18 cellular contexts compared by ENCODE assay signal in the genomic region with DNA sequence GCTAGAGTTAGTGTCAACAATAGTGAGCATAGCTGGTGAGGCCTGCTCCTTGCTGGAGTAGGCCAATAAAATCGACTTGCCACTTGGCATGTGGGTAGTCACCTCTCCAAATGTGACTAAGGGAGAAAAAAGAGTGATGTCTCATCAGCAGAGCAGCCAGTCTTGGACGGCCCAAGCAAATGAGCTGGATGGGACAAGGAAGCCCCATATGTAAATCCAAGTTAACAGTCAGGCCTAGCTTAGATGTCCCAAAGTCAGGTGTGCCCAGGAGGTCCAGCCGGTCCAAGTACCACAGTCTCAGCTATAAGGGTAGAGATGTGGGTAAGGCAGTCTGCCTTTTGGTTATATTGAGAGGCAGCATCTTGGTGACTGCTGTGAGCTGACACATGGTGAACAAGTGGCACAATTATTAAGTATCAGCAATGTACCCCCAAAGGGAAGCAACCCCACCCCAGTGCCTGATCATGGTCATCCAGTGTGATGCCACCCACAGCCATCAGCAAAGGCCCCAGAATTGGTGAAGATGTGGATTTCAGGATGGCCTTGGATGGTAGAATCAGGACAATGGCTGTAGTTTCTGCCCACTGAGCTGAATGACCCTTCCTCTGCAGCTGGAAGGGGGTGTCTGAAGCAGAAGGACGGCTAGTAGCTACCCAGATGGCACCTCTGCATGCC.
DNase-seq lines count a peak whose midpoint lies in the region; ATAC-seq and TF ChIP-seq lines count a peak whose summit lies in the region.
"Had no signal": no experiment of that assay in that cellular context is flagged by ENCODE, and none has a peak within 500 bp of the region (broad histone marks: within the 10 kb centered on the region; RNA-seq: fewer than 3 reads in every experiment).

No MANE protein-coding gene starts in this region.

- DNase-seq in right atrium auricular region (ENCODE audit: low spot score) (peak; percentile 30), heart right ventricle (no peak), MG63 (peak; percentile 37), kidney tubule cell (ENCODE audit: low spot score) (peak; percentile 22), testis (no peak), colonic mucosa (no peak)
- DNase-seq: C1 segment of cervical spinal cord, DMS79, H7, IMR-90, NCI-H1048, NCI-H1436, NCI-H1930, NCI-H226, NCI-H526, PC-9 had no signal

- H3K4me1 ChIP-seq in right atrium auricular region (no peaks in the 10 kb centered on the region), heart right ventricle (no peaks in the 10 kb centered on the region), testis (no peaks in the 10 kb centered on the region), colonic mucosa (no peaks in the 10 kb centered on the region)
- H3K4me1 ChIP-seq: SJSA1 had no signal

- H3K27ac ChIP-seq in right atrium auricular region (no peak overlapping the region), heart right ventricle (no peak overlapping the region), testis (no peak overlapping the region), colonic mucosa (no peak overlapping the region)
- H3K27ac ChIP-seq: PC-9, SJSA1 had no signal

- no peaks in the 10 kb centered on the region for H3K9me3 ChIP-seq in right atrium auricular region
- H3K9me3 ChIP-seq in heart right ventricle: no peaks in the 10 kb centered on the region
- H3K9me3 ChIP-seq in MG63: no peaks in the 10 kb centered on the region
- no peaks in the 10 kb centered on the region for H3K9me3 ChIP-seq in testis
- H3K9me3 ChIP-seq in colonic mucosa: no peaks in the 10 kb centered on the region
- H3K9me3 ChIP-seq: SJSA1 had no signal

- H3K27me3 ChIP-seq in right atrium auricular region: no peaks in the 10 kb centered on the region
- H3K27me3 ChIP-seq in heart right ventricle: no peaks in the 10 kb centered on the region
- no peaks in the 10 kb centered on the region for H3K27me3 ChIP-seq in MG63
- H3K27me3 ChIP-seq in testis: no peaks in the 10 kb centered on the region
- no peaks in the 10 kb centered on the region for H3K27me3 ChIP-seq in colonic mucosa
- H3K27me3 ChIP-seq: SJSA1 had no signal

- TF ChIP-seq CTCF in right atrium auricular region (IDR thresholded peaks at IDR 0.05) (no peak), heart right ventricle (IDR thresholded peaks at IDR 0.05) (no peak), testis (IDR thresholded peaks at IDR 0.05) (no peak), colonic mucosa (IDR thresholded peaks at IDR 0.05) (no peak)

- H3K4me3 ChIP-seq in right atrium auricular region (no peak overlapping the region), heart right ventricle (no peak overlapping the region), MG63 (no peak overlapping the region), testis (no peak overlapping the region), colonic mucosa (no peak overlapping the region)
- H3K4me3 ChIP-seq: PC-9, SJSA1 had no signal

- 71% methylated on average over 4 of the region's 4 CpGs for WGBS in heart right ventricle, 2 donors
- WGBS in testis, 2 donors: 74 to 81% methylated on average over 3 to 4 of the region's 4 CpGs

- H3K9ac ChIP-seq in colonic mucosa (ENCODE audit: low read depth in 2 of 2, low read length in 2 of 2): no peak overlapping the region

- H3K36me3 ChIP-seq in right atrium auricular region (no peaks in the 10 kb centered on the region), heart right ventricle (no peaks in the 10 kb centered on the region), MG63 (no peaks in the 10 kb centered on the region), testis (ENCODE audit: low read depth, missing control alignments) (no peaks in the 10 kb centered on the region), colonic mucosa (no peaks in the 10 kb centered on the region)
- H3K36me3 ChIP-seq: SJSA1 had no signal

- intact Hi-C loops in heart right ventricle (cut with DNase I) (no loop called here), testis (cut with DNase I; ENCODE audit: low total_unique reads) (no loop called here), colonic mucosa (cut with DNase I) (no loop called here)

- TF ChIP-seq POLR2A in testis (IDR thresholded peaks at IDR 0.05): no peak

- ATAC-seq in heart right ventricle: no peak
- ATAC-seq in HG02588 (IDR thresholded peaks at IDR 0.05; ENCODE audit: unreplicated experiment): no peak

Comparison
In these comparisons a context has a peak if more than half of its experiments do, and no peak if none do; other contexts are left out.
1. DNase-seq: peak in right atrium auricular region (single experiment), MG63 (single experiment) and kidney tubule cell (single experiment); none in heart right ventricle (0 of 2), testis (single experiment) and colonic mucosa (single experiment).